ENCODE assay signal across 10 cellular contexts in genomic region chr17:74280093-74280513, GRCh38. TPM values are rescaled to one million over a fixed set of nuclear protein-coding genes. Genes with fewer than 3 reads are reported as not detected.
A peak's percentile ranks its signal among the peaks of the same experiment; 100 is the strongest.
DNase-seq lines count a peak whose midpoint lies in the region; ATAC-seq and TF ChIP-seq lines count a peak whose summit lies in the region.
"Had no signal": no experiment of that assay in that cellular context is flagged by ENCODE, and none has a peak within 500 bp of the region (broad histone marks: within the 10 kb centered on the region; RNA-seq: fewer than 3 reads in every experiment).

No MANE protein-coding gene starts in this region.

- no peak for TF ChIP-seq CTCF in dorsolateral prefrontal cortex (IDR thresholded peaks at IDR 0.05 in 54 of 56, conservative IDR thresholded peaks at IDR 0.05 in 2 of 56; ENCODE audit: low read depth in 1 of 56, partially characterized antibody in 56 of 56)

- H3K9me3 ChIP-seq in GM23248 (ENCODE audit: low read depth), result no peaks in the 10 kb centered on the region

- no peaks in the 10 kb centered on the region for H3K4me1 ChIP-seq in GM23248 (ENCODE audit: insufficient read depth)

- intact Hi-C loops in dorsolateral prefrontal cortex (cut with DNase I), result no loop called here

- H3K36me3 ChIP-seq in GM23248 (ENCODE audit: low read depth), result no peaks in the 10 kb centered on the region

- H4K20me1 ChIP-seq in GM23248 (ENCODE audit: insufficient read depth), result no peaks in the 10 kb centered on the region

- H3K4me3 ChIP-seq in dorsolateral prefrontal cortex (no peak overlapping the region), GM23248 (no peak overlapping the region)

- ATAC-seq in GM19025 (IDR thresholded peaks at IDR 0.05; ENCODE audit: low read depth, unreplicated experiment) (peak; percentile 48), T-cell (replicated peaks in 1 of 4) (peak; percentile 77 to 86 (median 82)), GM19455 (IDR thresholded peaks at IDR 0.05; ENCODE audit: unreplicated experiment) (no peak)

- H3K9ac ChIP-seq in GM23248, result no peak overlapping the region
- H3K9ac ChIP-seq: KMS-11 had no signal

- H3K79me2 ChIP-seq in GM23248 (ENCODE audit: insufficient read depth), result no peaks in the 10 kb centered on the region

- H3K36me3 Mint-ChIP-seq in T-cell, result no peaks in the 10 kb centered on the region

- peak overlapping the region in 1 of 59 donors; percentile 1 for H3K27ac ChIP-seq in dorsolateral prefrontal cortex
- no peak overlapping the region for H3K27ac ChIP-seq in GM23248
- H3K27ac ChIP-seq: KMS-11 had no signal

- peak overlapping the region; percentile 95 to 98 for H3K27ac Mint-ChIP-seq in T-cell

- 58 to 60% methylated on average over 9 of the region's 9 CpGs for WGBS in GM23248 (ENCODE audit: low coverage in 1 of 2, low lambda C conversion rate in 2 of 2, missing lambda C conversion rate in 2 of 2), 2 experiments

- H3K9me3 Mint-ChIP-seq in T-cell, result no peaks in the 10 kb centered on the region

- POLR2A ChIA-PET in T-cell (lab: Charles Lee), result no interaction called here

- peak in 33 of 34 experiments; percentile 23 to 72 (median 57) for DNase-seq in T-cell
- DNase-seq in activated naive CD4-positive, alpha-beta T cell treated with anti-CD3 and anti-CD28 coated beads, Interleukin-2, amount 50 U/mL, for 16 hours, result peak; percentile 30
- DNase-seq in stimulated activated CD4-positive, alpha-beta T cell treated with anti-CD3 and anti-CD28 coated beads, TNF-alpha, amount 100 ng/mL, for 1 hour (ENCODE audit: low read depth in 3 of 3, low spot score in 1 of 3), result peak in 2 of 3 donors; percentile 18 to 23
- DNase-seq in AML-193 (lab: John Stamatoyannopoulos, UW), result no peak
- no peak for DNase-seq in dorsolateral prefrontal cortex
- no peak for DNase-seq in GM23248

- H3K4me3 Mint-ChIP-seq in T-cell, result peak overlapping the region in 2 of 3 donors; percentile 5 to 36

- H3K27me3 ChIP-seq in dorsolateral prefrontal cortex (peaks cover 0 to 8% (median 0%) of the 10 kb centered on the region in 45 donors), GM23248 (replicated peaks; ENCODE audit: insufficient read depth) (peaks cover 21% of the 10 kb centered on the region)

- no peak overlapping the region for H3K4me2 ChIP-seq in GM23248 (ENCODE audit: unreplicated experiment)
- H3K4me2 ChIP-seq: KMS-11 had no signal

- no peaks in the 10 kb centered on the region for H3F3A ChIP-seq in GM23248 (ENCODE audit: insufficient read depth)

- no peak overlapping the region for H2AFZ ChIP-seq in GM23248

- H3K27me3 Mint-ChIP-seq in T-cell, result no peaks in the 10 kb centered on the region

- in situ Hi-C loops in GM23248 (cut with MboI), result no loop called here

- CTCF ChIA-PET in T-cell (lab: Charles Lee), result no interaction called here

- no peaks in the 10 kb centered on the region for H3K9me2 ChIP-seq in GM23248 (ENCODE audit: insufficient read depth)

- H3K4me1 Mint-ChIP-seq in T-cell, result peaks cover 47 to 66% (median 48%) of the 10 kb centered on the region in 3 donors

RNA-seq across cellular contexts. Expression of gene DNAI2, which starts 6.1 kb away (rescaled TPM):
- 1 to 10 TPM in 4 of 5 donors, under 1 TPM in 1; 0.80 to 5.3 (median 1.7) TPM for total RNA-seq in T-cell
- under 1 TPM in 21 of 120 experiments, not detected in 99; 0.19 to 0.96 (median 0.40) TPM for total RNA-seq in dorsolateral prefrontal cortex
- total RNA-seq in GM23248 (2014; rRNA removed; shearing (Covaris generic)), result not detected in 2 replicates
- not detected in 2 replicates for polyA plus RNA-seq in GM23248 (2016; fragmentation: Nextera tagmentation; extraction: Ambion mirVana)
- total RNA-seq: fibroblast of lung had no signal
- polyA plus RNA-seq: fibroblast of lung had no signal

RNA-seq across cellular contexts. Expression of gene KIF19, which starts 45.9 kb away (rescaled TPM):
- total RNA-seq in T-cell (1 to 10 TPM in 1 of 5 donors, under 1 TPM in 4; 0.20 to 2.0 (median 0.53) TPM), dorsolateral prefrontal cortex (10 to 100 TPM in 90 of 120 experiments, 1 to 10 TPM in 30; 1.0 to 84.8 (median 17.6) TPM)
- total RNA-seq in GM23248 (2014; rRNA removed; shearing (Covaris generic)), result not detected in 2 replicates
- polyA plus RNA-seq in GM23248 (2016; fragmentation: Nextera tagmentation; extraction: Ambion mirVana), result not detected in 2 replicates
- polyA plus RNA-seq: fibroblast of lung had no signal

Comparison
In these comparisons a context has a peak if more than half of its experiments do, and no peak if none do; other contexts are left out.
1. DNase-seq: peak in T-cell (33 of 34), activated naive CD4-positive, alpha-beta T cell treated with anti-CD3 and anti-CD28 coated beads, Interleukin-2, amount 50 U/mL, for 16 hours (single experiment) and stimulated activated CD4-positive, alpha-beta T cell treated with anti-CD3 and anti-CD28 coated beads, TNF-alpha, amount 100 ng/mL, for 1 hour (2 of 3); none in AML-193 (0 of 2), dorsolateral prefrontal cortex (0 of 10) and GM23248 (single experiment).